ENCODE assay signal across 23 cellular contexts in the genomic region with DNA sequence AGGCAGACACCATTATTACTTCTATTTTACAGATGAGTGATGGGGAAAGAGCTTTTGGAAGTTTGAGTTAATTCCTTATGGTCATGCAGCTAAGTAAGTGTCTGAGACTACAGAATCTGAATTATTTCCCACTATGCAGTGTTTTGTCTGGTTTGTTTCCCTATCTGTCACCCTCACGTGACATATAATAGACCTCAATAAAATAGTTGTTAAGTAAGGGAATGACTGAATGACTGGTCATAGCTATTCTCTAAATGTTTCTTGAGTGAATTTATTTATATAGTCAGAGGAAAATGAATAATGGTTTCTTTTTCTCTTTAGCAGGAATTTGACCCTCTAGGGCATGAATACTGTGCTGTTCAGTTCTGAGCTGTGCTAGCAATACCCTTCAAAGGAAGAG. TPM values are rescaled to one million over a fixed set of nuclear protein-coding genes. Genes with fewer than 3 reads are reported as not detected.
DNase-seq lines count a peak whose midpoint lies in the region; ATAC-seq, FAIRE-seq and TF ChIP-seq lines count a peak whose summit lies in the region.
"Had no signal": no experiment of that assay in that cellular context is flagged by ENCODE, and none has a peak within 500 bp of the region (broad histone marks: within the 10 kb centered on the region; RNA-seq: fewer than 3 reads in every experiment).

No MANE protein-coding gene starts in this region.

- no peaks in the 10 kb centered on the region for H3K27me3 ChIP-seq in bronchial epithelial cell (ENCODE audit: control insufficient read depth, insufficient read depth, low read length)
- H3K27me3 ChIP-seq: SJSA1, tibial nerve had no signal

- no peaks in the 10 kb centered on the region for H3K9me3 Mint-ChIP-seq in HFFc6
- H3K9me3 Mint-ChIP-seq in effector memory CD8-positive, alpha-beta T cell = no peaks in the 10 kb centered on the region
- H3K9me3 Mint-ChIP-seq: H9; stimulated activated memory B cell treated with anti-CD40 and anti-IgM and Interleukin-4, amounts not matched to agents 10 μg/mL and 1 μg/mL and 100 μg/mL, for 72 hours; T-helper 2 cell treated with Interferon-gamma antibody and Interleukin-4, amounts not matched to agents 5 μg/mL and 100 μg/mL, for 36 hours had no signal

- FAIRE-seq in bronchial epithelial cell (lab: Jason Lieb, UNC) (no peak), GM12892 (lab: Jason Lieb, UNC) (no peak)
- FAIRE-seq: GM19239 had no signal

- peak; percentile 43 for DNase-seq in AG08395 (ENCODE audit: low spot score)
- DNase-seq in HFFc6 = peak; percentile 81
- peak; percentile 41 for DNase-seq in bronchial epithelial cell (ENCODE audit: low read depth)
- DNase-seq in iris pigment epithelial cell (ENCODE audit: low read depth) = peak; percentile 71
- DNase-seq in NCI-H2081 (lab: John Stamatoyannopoulos, UW) = no peak
- DNase-seq in GM12892 (ENCODE audit: insufficient read length) = no peak
- no peak for DNase-seq in hypothalamus (lab: John Stamatoyannopoulos, UW)
- DNase-seq in effector memory CD8-positive, alpha-beta T cell = no peak
- DNase-seq: activated CD4-positive, CD25-positive, alpha-beta regulatory T cell; activated T-cell treated with anti-CD3 and anti-CD28 coated beads, Interleukin-2, amount 50 U/mL, for 72 hours; H9; KBM-7; NCI-H1092; NCI-H2107; OCI-M1 had no signal

- H3K4me1 Mint-ChIP-seq in HFFc6 (ENCODE audit: low read depth) = peaks cover 90% of the 10 kb centered on the region
- peaks cover 37 to 55% of the 10 kb centered on the region in 2 donors for H3K4me1 Mint-ChIP-seq in effector memory CD8-positive, alpha-beta T cell (ENCODE audit: low read depth in 2 of 2)
- H3K4me1 Mint-ChIP-seq: H9, neural crest cell had no signal

- no peak for TF ChIP-seq POLR2A in GM12892 (IDR thresholded peaks at IDR 0.05; ENCODE audit: low read depth, low read length)

- H3K36me3 Mint-ChIP-seq in HFFc6 (ENCODE audit: low read depth) = peaks cover 64% of the 10 kb centered on the region
- peaks cover 22% of the 10 kb centered on the region for H3K36me3 Mint-ChIP-seq in effector memory CD8-positive, alpha-beta T cell (ENCODE audit: insufficient read depth)

- no peak overlapping the region for H3K4me3 ChIP-seq in bronchial epithelial cell (ENCODE audit: low read depth, low read length)
- H3K4me3 ChIP-seq: SJSA1, tibial nerve had no signal

- H3K27me3 Mint-ChIP-seq in HFFc6 (ENCODE audit: insufficient read depth) = no peaks in the 10 kb centered on the region
- no peaks in the 10 kb centered on the region for H3K27me3 Mint-ChIP-seq in effector memory CD8-positive, alpha-beta T cell
- H3K27me3 Mint-ChIP-seq: activated naive CD8-positive, alpha-beta T cell; stimulated activated memory B cell treated with anti-CD40 and anti-IgM and Interleukin-4, amounts not matched to agents 10 μg/mL and 1 μg/mL and 100 μg/mL, for 72 hours had no signal

- TF ChIP-seq CTCF in HFFc6 (IDR thresholded peaks at IDR 0.05) = no peak
- TF ChIP-seq CTCF in bronchial epithelial cell (IDR thresholded peaks at IDR 0.05; ENCODE audit: insufficient read depth, low read length, severe bottlenecking) = no peak

- peaks cover 7% of the 10 kb centered on the region for H3K36me3 ChIP-seq in bronchial epithelial cell (ENCODE audit: control insufficient read depth, insufficient read depth, low read length)

- ATAC-seq in effector memory CD8-positive, alpha-beta T cell (replicated peaks) = no peak
- ATAC-seq: activated T-cell treated with anti-CD3 and anti-CD28 coated beads, Interleukin-2, amount 50 U/mL, for 72 hours; left lobe of liver; stimulated activated memory B cell treated with anti-CD40 and anti-IgM and Interleukin-4, amounts not matched to agents 10 μg/mL and 1 μg/mL and 100 μg/mL, for 72 hours had no signal

- H3K4me3 Mint-ChIP-seq in HFFc6 = peak overlapping the region; percentile 62
- H3K4me3 Mint-ChIP-seq in effector memory CD8-positive, alpha-beta T cell = no peak overlapping the region
- H3K4me3 Mint-ChIP-seq: activated naive CD8-positive, alpha-beta T cell; activated T-cell treated with anti-CD3 and anti-CD28 coated beads, Interleukin-2, amount 50 U/mL, for 72 hours; H9; neural crest cell; stimulated activated memory B cell treated with anti-CD40 and anti-IgM and Interleukin-4, amounts not matched to agents 10 μg/mL and 1 μg/mL and 100 μg/mL, for 72 hours; T-helper 2 cell treated with Interferon-gamma antibody and Interleukin-4, amounts not matched to agents 5 μg/mL and 100 μg/mL, for 36 hours had no signal

- H3K27ac Mint-ChIP-seq in HFFc6 = peak overlapping the region; percentile 75
- peak overlapping the region in 1 of 2 donors; percentile 0 for H3K27ac Mint-ChIP-seq in effector memory CD8-positive, alpha-beta T cell
- H3K27ac Mint-ChIP-seq: activated naive CD8-positive, alpha-beta T cell; activated T-cell treated with anti-CD3 and anti-CD28 coated beads, Interleukin-2, amount 50 U/mL, for 72 hours; stimulated activated memory B cell treated with anti-CD40 and anti-IgM and Interleukin-4, amounts not matched to agents 10 μg/mL and 1 μg/mL and 100 μg/mL, for 72 hours; T-helper 2 cell treated with Interferon-gamma antibody and Interleukin-4, amounts not matched to agents 5 μg/mL and 100 μg/mL, for 36 hours had no signal

RNA-seq across cellular contexts. Expression of a gene that starts 10.2 kb away (rescaled TPM):
- 10 to 100 TPM; 53.7 to 71.6 (median 60.3) TPM for total RNA-seq in HFFc6 (2021; fragmentation: NEBNext Ultra II Directional; extraction: Animal tissue kit (Norgen Biotek cat#: 25700))
- total RNA-seq in bronchial epithelial cell = 12.0 and 13.7 TPM in 2 replicates
- polyA plus RNA-seq in GM12892 (2012; ENCODE audit: missing spikeins) = 6.3 TPM

Comparison
In these comparisons a context has a peak if more than half of its experiments do, and no peak if none do; other contexts are left out.
1. DNase-seq: peak in AG08395 (single experiment), HFFc6 (single experiment), bronchial epithelial cell (single experiment) and iris pigment epithelial cell (single experiment); none in NCI-H2081 (0 of 2), GM12892 (single experiment), hypothalamus (0 of 51) and effector memory CD8-positive, alpha-beta T cell (0 of 3).